ENCODE assay signal across 20 cellular contexts in genomic region chr11:110186456-110186855, GRCh38.
"Had no signal": no experiment of that assay in that cellular context is flagged by ENCODE, and none has a peak within 500 bp of the region (broad histone marks: within the 10 kb centered on the region; RNA-seq: fewer than 3 reads in every experiment).

No MANE protein-coding gene starts in this region.

- H3K4me3 Mint-ChIP-seq: naive B cell; nephron; stimulated activated memory B cell treated with anti-CD40 and anti-IgM and Interleukin-4, amounts not matched to agents 10 μg/mL and 1 μg/mL and 100 μg/mL, for 72 hours; stimulated activated naive CD8-positive, alpha-beta T cell treated with anti-CD3 and anti-CD28 coated beads, Interleukin-15, Interleukin-2, amounts not matched to agents 100 ng/mL and 50 ng/mL, for 24 hours had no signal

- H3K27ac Mint-ChIP-seq: naive B cell; nephron; stimulated activated memory B cell treated with anti-CD40 and anti-IgM and Interleukin-4, amounts not matched to agents 10 μg/mL and 1 μg/mL and 100 μg/mL, for 72 hours; stimulated activated naive CD8-positive, alpha-beta T cell treated with anti-CD3 and anti-CD28 coated beads, Interleukin-15, Interleukin-2, amounts not matched to agents 100 ng/mL and 50 ng/mL, for 24 hours had no signal

- H3K36me3 ChIP-seq: esophagus squamous epithelium, gastroesophageal sphincter, left ventricle myocardium inferior, tibial nerve, upper lobe of right lung, vagina had no signal

- H3K9me3 ChIP-seq: esophagus squamous epithelium, gastroesophageal sphincter, left ventricle myocardium inferior, testis, tibial nerve, upper lobe of right lung, vagina had no signal

- H3K4me1 Mint-ChIP-seq: nephron had no signal

- H3K9me3 Mint-ChIP-seq: nephron; stimulated activated naive CD8-positive, alpha-beta T cell treated with anti-CD3 and anti-CD28 coated beads, Interleukin-15, Interleukin-2, amounts not matched to agents 100 ng/mL and 50 ng/mL, for 24 hours had no signal

- ATAC-seq: gastroesophageal sphincter; left cardiac atrium; stimulated activated memory B cell treated with anti-CD40 and anti-IgM and Interleukin-4, amounts not matched to agents 10 μg/mL and 1 μg/mL and 100 μg/mL, for 72 hours; upper lobe of right lung had no signal

- H3K4me3 ChIP-seq: esophagus squamous epithelium, gastroesophageal sphincter, left ventricle myocardium inferior, lung, testis, tibial nerve, upper lobe of right lung, vagina had no signal

- DNase-seq: effector memory CD4-positive, alpha-beta T cell; esophagus squamous epithelium; foreskin fibroblast; kidney; left cardiac atrium; left ventricle myocardium inferior; mesenchymal stem cell; naive B cell; posterior cingulate gyrus; right cardiac atrium; stimulated activated CD4-positive, alpha-beta T cell treated with anti-CD3 and anti-CD28 coated beads, Interleukin-4, amount 100 ng/mL, for 24 hours; testis; upper lobe of right lung had no signal

- H3K27me3 ChIP-seq: esophagus squamous epithelium, gastroesophageal sphincter, testis, tibial nerve, upper lobe of right lung, vagina had no signal

- H3K4me1 ChIP-seq: gastroesophageal sphincter, left ventricle myocardium inferior, upper lobe of right lung, vagina had no signal

- H3K27ac ChIP-seq: esophagus squamous epithelium, gastroesophageal sphincter, left ventricle myocardium inferior, upper lobe of right lung, vagina had no signal
